Comparison of ENCODE assay signal across 11 cellular contexts in the genomic region with DNA sequence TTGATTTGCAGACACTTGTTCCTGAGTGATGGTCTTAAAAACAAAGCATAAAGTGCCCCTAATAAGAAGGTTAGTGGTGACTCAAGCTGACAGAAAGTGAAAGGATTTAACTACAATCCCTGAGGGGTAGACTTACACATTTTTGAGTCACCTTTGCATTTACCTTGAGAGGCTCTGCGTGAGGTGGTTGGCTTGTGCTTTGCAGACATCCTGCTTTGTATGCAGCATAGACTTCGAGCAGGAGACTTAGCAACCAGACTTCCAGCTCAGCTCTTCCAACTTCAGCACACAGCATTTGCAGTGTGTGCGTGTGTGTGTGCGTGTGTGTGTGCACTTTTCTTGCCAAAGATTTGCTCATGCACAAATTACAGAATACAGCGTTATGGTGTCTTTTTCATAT.
DNase-seq lines count a peak whose midpoint lies in the region; ATAC-seq lines count a peak whose summit lies in the region.
"Had no signal": no experiment of that assay in that cellular context is flagged by ENCODE, and none has a peak within 500 bp of the region (broad histone marks: within the 10 kb centered on the region; RNA-seq: fewer than 3 reads in every experiment).

No MANE protein-coding gene starts in this region.

- peak overlapping the region; percentile 38 for H3K27ac Mint-ChIP-seq in memory B cell
- H3K27ac Mint-ChIP-seq: nephron had no signal

- peaks cover 1% of the 10 kb centered on the region for H3K27me3 Mint-ChIP-seq in memory B cell

- H3K4me3 Mint-ChIP-seq in memory B cell, result no peak overlapping the region
- H3K4me3 Mint-ChIP-seq: nephron had no signal

- peaks cover 11% of the 10 kb centered on the region for H3K9me3 Mint-ChIP-seq in memory B cell

- no peak for DNase-seq in memory B cell (ENCODE audit: low spot score in 2 of 2)
- no peak for DNase-seq in ecto neural progenitor cell (ENCODE audit: low spot score)
- no peak for DNase-seq in DMS79 treated with DMSO at 0.1 percent for 48 hours (lab: John Stamatoyannopoulos, UW)
- no peak for DNase-seq in NOMO-1 (lab: John Stamatoyannopoulos, UW; ENCODE audit: unreplicated experiment in 2 of 2)
- DNase-seq in D341Med (ENCODE audit: low spot score), result no peak
- DNase-seq: NCI-H510A treated with DMSO at 0.1 percent for 48 hours, WERI-Rb-1 had no signal

- H3K4me1 Mint-ChIP-seq in memory B cell, result peaks cover 11% of the 10 kb centered on the region
- H3K4me1 Mint-ChIP-seq: nephron had no signal

- ATAC-seq in GM18909 (IDR thresholded peaks at IDR 0.05; ENCODE audit: poor library complexity, unreplicated experiment) (peak; percentile 85), GM21723 (IDR thresholded peaks at IDR 0.05; ENCODE audit: unreplicated experiment) (peak; percentile 79), HG03469 (IDR thresholded peaks at IDR 0.05; ENCODE audit: unreplicated experiment) (peak; percentile 86), memory B cell (ENCODE audit: low read depth) (peak; percentile 74)

- peaks cover 14% of the 10 kb centered on the region for H3K36me3 Mint-ChIP-seq in memory B cell
